Comparison of ENCODE assay signal across 24 cellular contexts in the genomic region with DNA sequence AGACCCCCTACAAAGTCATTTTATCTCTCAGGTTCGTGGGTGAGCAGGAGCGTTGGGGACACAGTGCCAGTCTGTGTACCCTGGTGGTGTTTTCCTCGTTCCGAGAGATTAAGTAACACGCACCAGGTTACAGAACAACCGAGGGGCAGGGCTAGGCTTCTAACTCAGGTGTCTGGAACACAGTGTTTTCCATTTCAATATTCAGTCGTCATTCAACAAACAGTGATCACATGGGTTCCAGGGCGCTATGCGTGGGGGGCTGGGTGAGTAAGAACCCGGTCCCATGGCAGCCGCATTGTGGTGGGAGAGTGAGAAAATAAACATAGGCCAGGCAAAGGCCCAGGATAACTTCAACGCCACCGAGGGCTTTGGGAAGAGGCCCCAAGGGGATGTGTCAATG. TPM values are rescaled to one million over a fixed set of nuclear protein-coding genes. Genes with fewer than 3 reads are reported as not detected.
DNase-seq lines count a peak whose midpoint lies in the region; ATAC-seq and TF ChIP-seq lines count a peak whose summit lies in the region.
"Had no signal": no experiment of that assay in that cellular context is flagged by ENCODE, and none has a peak within 500 bp of the region (broad histone marks: within the 10 kb centered on the region; RNA-seq: fewer than 3 reads in every experiment).

No MANE protein-coding gene starts in this region.

- H3K9ac ChIP-seq in SK-N-SH = no peak overlapping the region

- TF ChIP-seq POLR2A in erythroblast (IDR thresholded peaks at IDR 0.05; ENCODE audit: low read length) = no peak

- H3K4me2 ChIP-seq in SK-N-SH = no peak overlapping the region

- H3K79me2 ChIP-seq in SK-N-SH (ENCODE audit: insufficient read depth) = no peaks in the 10 kb centered on the region

- no peaks in the 10 kb centered on the region for H3K36me3 ChIP-seq in SK-N-SH (replicated peaks in 1 of 2; ENCODE audit: control insufficient read depth in 1 of 2, insufficient read depth in 2 of 2, low read length in 1 of 2)
- H3K36me3 ChIP-seq: BE2C had no signal

- no peaks in the 10 kb centered on the region for H4K20me1 ChIP-seq in SK-N-SH (ENCODE audit: insufficient read depth)

- TF ChIP-seq CTCF in SK-N-SH (IDR thresholded peaks at IDR 0.05) = no peak

- POLR2A ChIA-PET in SK-N-SH (lab: Yijun Ruan, JAX) = no interaction called here

- H2AFZ ChIP-seq in SK-N-SH (ENCODE audit: low read depth) = no peak overlapping the region

- no peak overlapping the region for H3K4me3 ChIP-seq in SK-N-SH (ENCODE audit: low read depth in 2 of 2, low read length in 1 of 2)

- CTCF ChIA-PET in SK-N-SH (lab: Yijun Ruan, JAX) = interaction anchor here (1.1 to 1.4 kb wide), 2 partner anchors 12 to 129 kb away, joined by 3 to 6 read pairs; no protein-coding TSS in a partner anchor

- H3K4me1 ChIP-seq in SK-N-SH (ENCODE audit: control insufficient read depth in 1 of 2, insufficient read depth in 2 of 2, low read depth in 1 of 2, low read length in 1 of 2) = peaks cover 0 to 9% of the 10 kb centered on the region in 2 experiments; a peak in 1 of 4 replicates
- H3K4me1 ChIP-seq: BE2C had no signal

- DNase-seq in SK-N-SH (peak; percentile 12), left kidney (ENCODE audit: low read depth, low spot score) (peak; percentile 55), posterior vena cava (ENCODE audit: low spot score) (peak; percentile 12), erythroblast (lab: John Stamatoyannopoulos, UW) (no peak), EL (no peak), DMS153 (lab: John Stamatoyannopoulos, UW) (no peak)
- DNase-seq: CD8-positive, alpha-beta T cell; DND-41; GDM1; GOT3; NCI-H1105 treated with DMSO at 0.1 percent for 48 hours; NCI-H187; NCI-H2171 treated with DMSO at 0.1 percent for 48 hours; NCI-H446 treated with DMSO at 0.1 percent for 48 hours; NK-92 treated with Interleukin-12 subunit alpha and Interleukin-12 subunit beta, amount 100 ng/mL, for 24 hours; OCI-M1 had no signal

- no peak overlapping the region for H3K27ac ChIP-seq in SK-N-SH (ENCODE audit: low read depth in 2 of 2, low read length in 1 of 2)
- H3K27ac ChIP-seq: 22Rv1, RWPE1 had no signal

- ATAC-seq in SK-N-SH treated with all-trans-retinoic acid at 6 μM for 48 hours (no peak), HG03039 (IDR thresholded peaks at IDR 0.05; ENCODE audit: unreplicated experiment) (no peak)
- ATAC-seq: CD8-positive, alpha-beta T cell had no signal

- no peaks in the 10 kb centered on the region for H3K9me3 ChIP-seq in SK-N-SH
- H3K9me3 ChIP-seq: BE2C had no signal

- TF ChIP-seq EP300 in SK-N-SH (IDR thresholded peaks at IDR 0.05; ENCODE audit: borderline replicate concordance in 1 of 2, low read depth in 1 of 2, low read length in 1 of 2) = no peak

- H3K27me3 ChIP-seq in SK-N-SH (ENCODE audit: insufficient read depth) = 0 out of 2 replicates have a peak, but pooled peaks cover 2% of the 10 kb centered on the region
- H3K27me3 ChIP-seq: BE2C had no signal

- 71% methylated on average over 13 of the region's 13 CpGs for WGBS in SK-N-SH (ENCODE audit: low lambda C conversion rate)

- H3K9me2 ChIP-seq in SK-N-SH = no peaks in the 10 kb centered on the region

- no peaks in the 10 kb centered on the region for H3F3A ChIP-seq in SK-N-SH (replicated peaks; ENCODE audit: insufficient read depth)

- no peak for TF ChIP-seq RAD21 in SK-N-SH (IDR thresholded peaks at IDR 0.05; ENCODE audit: low read length)

- intact Hi-C loops in posterior vena cava (cut with DNase I) = no loop called here

TF ChIP-seq in SK-N-SH, 30 proteins besides CTCF, POLR2A, EP300 and RAD21 (continues in another document):
- TF ChIP-seq GABPA (IDR thresholded peaks at IDR 0.05; ENCODE audit: low read depth) (no peak), TCF12 (IDR thresholded peaks at IDR 0.05) (no peak), FOXJ3 (CRISPR knock-in tag; IDR thresholded peaks at IDR 0.05) (no peak), JUND (IDR thresholded peaks at IDR 0.05) (no peak), EZH2phosphoT487 (IDR thresholded peaks at IDR 0.05; ENCODE audit: borderline replicate concordance, low read depth) (no peak), TEAD4 (IDR thresholded peaks at IDR 0.05; ENCODE audit: borderline replicate concordance, insufficient read depth) (no peak)
- TF ChIP-seq, protein P1, sequence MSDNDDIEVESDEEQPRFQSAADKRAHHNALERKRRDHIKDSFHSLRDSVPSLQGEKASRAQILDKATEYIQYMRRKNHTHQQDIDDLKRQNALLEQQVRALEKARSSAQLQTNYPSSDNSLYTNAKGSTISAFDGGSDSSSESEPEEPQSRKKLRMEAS (IDR thresholded peaks at IDR 0.05; ENCODE audit: low read depth) = no peak
- TF ChIP-seq, protein P2, sequence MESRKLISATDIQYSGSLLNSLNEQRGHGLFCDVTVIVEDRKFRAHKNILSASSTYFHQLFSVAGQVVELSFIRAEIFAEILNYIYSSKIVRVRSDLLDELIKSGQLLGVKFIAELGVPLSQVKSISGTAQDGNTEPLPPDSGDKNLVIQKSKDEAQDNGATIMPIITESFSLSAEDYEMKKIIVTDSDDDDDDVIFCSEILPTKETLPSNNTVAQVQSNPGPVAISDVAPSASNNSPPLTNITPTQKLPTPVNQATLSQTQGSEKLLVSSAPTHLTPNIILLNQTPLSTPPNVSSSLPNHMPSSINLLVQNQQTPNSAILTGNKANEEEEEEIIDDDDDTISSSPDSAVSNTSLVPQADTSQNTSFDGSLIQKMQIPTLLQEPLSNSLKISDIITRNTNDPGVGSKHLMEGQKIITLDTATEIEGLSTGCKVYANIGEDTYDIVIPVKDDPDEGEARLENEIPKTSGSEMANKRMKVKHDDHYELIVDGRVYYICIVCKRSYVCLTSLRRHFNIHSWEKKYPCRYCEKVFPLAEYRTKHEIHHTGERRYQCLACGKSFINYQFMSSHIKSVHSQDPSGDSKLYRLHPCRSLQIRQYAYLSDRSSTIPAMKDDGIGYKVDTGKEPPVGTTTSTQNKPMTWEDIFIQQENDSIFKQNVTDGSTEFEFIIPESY (IDR thresholded peaks at IDR 0.05; ENCODE audit: borderline replicate concordance, low read depth) = no peak
- TF ChIP-seq, protein P3, sequence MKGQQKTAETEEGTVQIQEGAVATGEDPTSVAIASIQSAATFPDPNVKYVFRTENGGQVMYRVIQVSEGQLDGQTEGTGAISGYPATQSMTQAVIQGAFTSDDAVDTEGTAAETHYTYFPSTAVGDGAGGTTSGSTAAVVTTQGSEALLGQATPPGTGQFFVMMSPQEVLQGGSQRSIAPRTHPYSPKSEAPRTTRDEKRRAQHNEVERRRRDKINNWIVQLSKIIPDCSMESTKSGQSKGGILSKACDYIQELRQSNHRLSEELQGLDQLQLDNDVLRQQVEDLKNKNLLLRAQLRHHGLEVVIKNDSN (IDR thresholded peaks at IDR 0.05; ENCODE audit: borderline replicate concordance, low read depth) = no peak

TF ChIP-seq in SK-N-SH treated with all-trans-retinoic acid at 6 μM for 48 hours, 23 proteins besides CTCF, POLR2A, EP300 and RAD21:
- TF ChIP-seq TCF4 (CRISPR knock-in tag; IDR thresholded peaks at IDR 0.05; ENCODE audit: borderline replicate concordance) (no peak), SNAI2 (CRISPR knock-in tag; IDR thresholded peaks at IDR 0.05) (no peak), ISL1 (CRISPR knock-in tag; IDR thresholded peaks at IDR 0.05) (no peak), ZNF565 (CRISPR knock-in tag; conservative IDR thresholded peaks at IDR 0.05; ENCODE audit: low read depth) (no peak), ZNF70 (CRISPR knock-in tag; IDR thresholded peaks at IDR 0.05) (no peak), ARNTL (CRISPR knock-in tag; IDR thresholded peaks at IDR 0.05; ENCODE audit: borderline replicate concordance, low read depth) (no peak)
- TF ChIP-seq, protein P4, sequence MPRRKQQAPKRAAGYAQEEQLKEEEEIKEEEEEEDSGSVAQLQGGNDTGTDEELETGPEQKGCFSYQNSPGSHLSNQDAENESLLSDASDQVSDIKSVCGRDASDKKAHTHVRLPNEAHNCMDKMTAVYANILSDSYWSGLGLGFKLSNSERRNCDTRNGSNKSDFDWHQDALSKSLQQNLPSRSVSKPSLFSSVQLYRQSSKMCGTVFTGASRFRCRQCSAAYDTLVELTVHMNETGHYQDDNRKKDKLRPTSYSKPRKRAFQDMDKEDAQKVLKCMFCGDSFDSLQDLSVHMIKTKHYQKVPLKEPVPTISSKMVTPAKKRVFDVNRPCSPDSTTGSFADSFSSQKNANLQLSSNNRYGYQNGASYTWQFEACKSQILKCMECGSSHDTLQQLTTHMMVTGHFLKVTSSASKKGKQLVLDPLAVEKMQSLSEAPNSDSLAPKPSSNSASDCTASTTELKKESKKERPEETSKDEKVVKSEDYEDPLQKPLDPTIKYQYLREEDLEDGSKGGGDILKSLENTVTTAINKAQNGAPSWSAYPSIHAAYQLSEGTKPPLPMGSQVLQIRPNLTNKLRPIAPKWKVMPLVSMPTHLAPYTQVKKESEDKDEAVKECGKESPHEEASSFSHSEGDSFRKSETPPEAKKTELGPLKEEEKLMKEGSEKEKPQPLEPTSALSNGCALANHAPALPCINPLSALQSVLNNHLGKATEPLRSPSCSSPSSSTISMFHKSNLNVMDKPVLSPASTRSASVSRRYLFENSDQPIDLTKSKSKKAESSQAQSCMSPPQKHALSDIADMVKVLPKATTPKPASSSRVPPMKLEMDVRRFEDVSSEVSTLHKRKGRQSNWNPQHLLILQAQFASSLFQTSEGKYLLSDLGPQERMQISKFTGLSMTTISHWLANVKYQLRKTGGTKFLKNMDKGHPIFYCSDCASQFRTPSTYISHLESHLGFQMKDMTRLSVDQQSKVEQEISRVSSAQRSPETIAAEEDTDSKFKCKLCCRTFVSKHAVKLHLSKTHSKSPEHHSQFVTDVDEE (CRISPR knock-in tag; IDR thresholded peaks at IDR 0.05) = no peak

RNA-seq across cellular contexts. Expression of gene RNU6ATAC, which starts 55.9 kb away (rescaled TPM):
- not detected in 2 replicates for polyA plus RNA-seq in SK-N-SH (2012; rRNA removed)
- polyA plus RNA-seq in SK-N-SH (2012; cell fraction: cytosol; rRNA removed) = not detected in 2 replicates
- polyA plus RNA-seq in SK-N-SH (2012; cell fraction: nucleus; rRNA removed) = not detected in 2 replicates
- 100 to 1,000 TPM; 327 to 473 TPM for total RNA-seq in posterior vena cava
- total RNA-seq: HT-29, LHCN-M2 had no signal
- polyA plus RNA-seq: IgD-negative memory B cell had no signal

Comparison
In these comparisons a context has a peak if more than half of its experiments do, and no peak if none do; other contexts are left out.
1. DNase-seq: peak in SK-N-SH (single experiment), left kidney (single experiment) and posterior vena cava (single experiment); none in erythroblast (0 of 2), EL (single experiment) and DMS153 (single experiment).